Comparison of ENCODE assay signal across 29 cellular contexts in the genomic region with DNA sequence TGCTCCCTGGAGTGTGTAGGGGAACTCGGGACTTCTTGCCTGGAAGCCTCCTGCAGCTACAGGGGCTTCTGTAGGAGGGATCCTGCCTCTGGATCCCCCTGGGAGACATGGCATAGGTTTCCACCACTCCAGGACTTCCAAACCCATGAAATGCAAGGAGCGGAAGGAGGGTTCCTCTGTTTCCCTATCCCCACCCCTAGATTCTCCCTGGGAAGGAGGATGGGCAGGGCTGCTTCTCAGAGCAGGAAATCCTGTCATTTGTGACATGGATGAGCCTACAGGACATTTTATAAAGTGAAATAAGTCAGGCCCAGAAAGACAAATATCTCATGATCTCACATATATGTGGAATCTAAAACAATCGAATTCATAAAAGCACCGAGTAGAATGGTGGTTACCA. TPM values are rescaled to one million over a fixed set of nuclear protein-coding genes. Genes with fewer than 3 reads are reported as not detected.
DNase-seq lines count a peak whose midpoint lies in the region; ATAC-seq and TF ChIP-seq lines count a peak whose summit lies in the region.
"Had no signal": no experiment of that assay in that cellular context is flagged by ENCODE, and none has a peak within 500 bp of the region (broad histone marks: within the 10 kb centered on the region; RNA-seq: fewer than 3 reads in every experiment).

No MANE protein-coding gene starts in this region.

- H3K4me3 ChIP-seq in left ventricle myocardium inferior (peak overlapping the region; percentile 8), spleen (no peak overlapping the region), dorsolateral prefrontal cortex (no peak overlapping the region)
- H3K4me3 ChIP-seq: A549, BLaER1, GM12878 had no signal

- H3K27ac Mint-ChIP-seq in activated CD4-positive, alpha-beta T cell treated with anti-CD3 and anti-CD28 coated beads, Interleukin-2, amount 10 ng/mL, durations not matched to agents 24 days and 14 days = no peak overlapping the region
- H3K27ac Mint-ChIP-seq in activated CD4-positive, alpha-beta T cell treated with anti-CD3 and anti-CD28 coated beads, Interleukin-2, amount 10 ng/mL, durations not matched to agents 7 days and 5 days = no peak overlapping the region
- H3K27ac Mint-ChIP-seq: CD14-positive monocyte; CD4-positive, alpha-beta memory T cell; CD8-positive, alpha-beta memory T cell had no signal

- intact Hi-C loops in activated CD4-positive, alpha-beta T cell treated with anti-CD3 and anti-CD28 coated beads, Interleukin-2, amount 10 ng/mL, durations not matched to agents 24 days and 14 days (cut with micrococcal nuclease) = no loop called here
- intact Hi-C loops in left ventricle myocardium inferior (cut with micrococcal nuclease) = no loop called here
- intact Hi-C loops in Right ventricle myocardium superior (cut with DNase I) = no loop called here
- intact Hi-C loops in spleen (cut with DNase I; ENCODE audit: low total_unique reads) = no loop called here
- intact Hi-C loops in dorsolateral prefrontal cortex (cut with DNase I) = no loop called here

- TF ChIP-seq CTCF in left ventricle myocardium inferior (IDR thresholded peaks at IDR 0.05; ENCODE audit: borderline replicate concordance) (no peak), spleen (IDR thresholded peaks at IDR 0.05 in 8 of 11, conservative IDR thresholded peaks at IDR 0.05 in 3 of 11) (no peak), dorsolateral prefrontal cortex (IDR thresholded peaks at IDR 0.05 in 54 of 56, conservative IDR thresholded peaks at IDR 0.05 in 2 of 56; ENCODE audit: low read depth in 1 of 56, partially characterized antibody in 56 of 56) (no peak)

- H3K4me1 Mint-ChIP-seq in activated CD4-positive, alpha-beta T cell treated with anti-CD3 and anti-CD28 coated beads, Interleukin-2, amount 10 ng/mL, durations not matched to agents 24 days and 14 days = no peaks in the 10 kb centered on the region
- H3K4me1 Mint-ChIP-seq in activated CD4-positive, alpha-beta T cell treated with anti-CD3 and anti-CD28 coated beads, Interleukin-2, amount 10 ng/mL, durations not matched to agents 7 days and 5 days = no peaks in the 10 kb centered on the region
- H3K4me1 Mint-ChIP-seq: CD14-positive monocyte; CD4-positive, alpha-beta memory T cell; CD4-positive, CD25-positive, alpha-beta regulatory T cell; CD8-positive, alpha-beta memory T cell had no signal

- H3K27ac ChIP-seq in left ventricle myocardium inferior (replicated peaks) = peak overlapping the region; percentile 50
- H3K27ac ChIP-seq in spleen = no peak overlapping the region
- H3K27ac ChIP-seq in dorsolateral prefrontal cortex = no peak overlapping the region
- H3K27ac ChIP-seq: 22Rv1, A549, BLaER1 had no signal

- H3K27me3 Mint-ChIP-seq in activated CD4-positive, alpha-beta T cell treated with anti-CD3 and anti-CD28 coated beads, Interleukin-2, amount 10 ng/mL, durations not matched to agents 24 days and 14 days = no peaks in the 10 kb centered on the region
- peaks cover 4% of the 10 kb centered on the region for H3K27me3 Mint-ChIP-seq in activated CD4-positive, alpha-beta T cell treated with anti-CD3 and anti-CD28 coated beads, Interleukin-2, amount 10 ng/mL, durations not matched to agents 7 days and 5 days

- H3K36me3 ChIP-seq in left ventricle myocardium inferior (no peaks in the 10 kb centered on the region), spleen (no peaks in the 10 kb centered on the region)
- H3K36me3 ChIP-seq: BE2C, BLaER1 had no signal

- 80 to 94% (median 89%) methylated on average over 3 to 4 of the region's 4 CpGs for WGBS in spleen, 5 donors

- CTCF ChIA-PET in activated CD4-positive, alpha-beta T cell treated with anti-CD3 and anti-CD28 coated beads, Interleukin-2, amount 10 ng/mL, durations not matched to agents 7 days and 5 days (lab: Charles Lee) = interaction anchor here (1.6 kb wide), 1 partner anchor 11 kb away, joined by 4 read pairs; no protein-coding TSS in a partner anchor

- H3K9me3 Mint-ChIP-seq in activated CD4-positive, alpha-beta T cell treated with anti-CD3 and anti-CD28 coated beads, Interleukin-2, amount 10 ng/mL, durations not matched to agents 24 days and 14 days = no peaks in the 10 kb centered on the region
- no peaks in the 10 kb centered on the region for H3K9me3 Mint-ChIP-seq in activated CD4-positive, alpha-beta T cell treated with anti-CD3 and anti-CD28 coated beads, Interleukin-2, amount 10 ng/mL, durations not matched to agents 7 days and 5 days
- H3K9me3 Mint-ChIP-seq: CD4-positive, alpha-beta memory T cell; CD4-positive, CD25-positive, alpha-beta regulatory T cell had no signal

- H3K4me1 ChIP-seq in left ventricle myocardium inferior (peaks cover 35% of the 10 kb centered on the region), spleen (no peaks in the 10 kb centered on the region)
- H3K4me1 ChIP-seq: A549, BE2C had no signal

- H3K9me3 ChIP-seq in left ventricle myocardium inferior (replicated peaks) (no peaks in the 10 kb centered on the region), spleen (no peaks in the 10 kb centered on the region)
- H3K9me3 ChIP-seq: A549, BE2C, BLaER1 had no signal

- H3K27me3 ChIP-seq in left ventricle myocardium inferior (ENCODE audit: low read depth) (no peaks in the 10 kb centered on the region), spleen (replicated peaks in 1 of 7) (peaks cover 0 to 31% (median 0%) of the 10 kb centered on the region in 7 donors), dorsolateral prefrontal cortex (peaks cover 0 to 5% (median 0%) of the 10 kb centered on the region in 45 donors)
- H3K27me3 ChIP-seq: BE2C, BLaER1 had no signal

- H3K4me3 Mint-ChIP-seq in activated CD4-positive, alpha-beta T cell treated with anti-CD3 and anti-CD28 coated beads, Interleukin-2, amount 10 ng/mL, durations not matched to agents 24 days and 14 days = no peak overlapping the region
- no peak overlapping the region for H3K4me3 Mint-ChIP-seq in activated CD4-positive, alpha-beta T cell treated with anti-CD3 and anti-CD28 coated beads, Interleukin-2, amount 10 ng/mL, durations not matched to agents 7 days and 5 days
- H3K4me3 Mint-ChIP-seq: CD14-positive monocyte; CD4-positive, alpha-beta memory T cell; CD4-positive, CD25-positive, alpha-beta regulatory T cell; CD8-positive, alpha-beta memory T cell had no signal

- POLR2A ChIA-PET in activated CD4-positive, alpha-beta T cell treated with anti-CD3 and anti-CD28 coated beads, Interleukin-2, amount 10 ng/mL, durations not matched to agents 7 days and 5 days (lab: Charles Lee) = no interaction called here

- ATAC-seq in Right ventricle myocardium superior (ENCODE audit: poor library complexity) (no peak), HG03432 (IDR thresholded peaks at IDR 0.05; ENCODE audit: unreplicated experiment) (no peak)
- ATAC-seq: A549, GM12878 had no signal

- H3K36me3 Mint-ChIP-seq in activated CD4-positive, alpha-beta T cell treated with anti-CD3 and anti-CD28 coated beads, Interleukin-2, amount 10 ng/mL, durations not matched to agents 24 days and 14 days (ENCODE audit: low read depth) = no peaks in the 10 kb centered on the region
- no peaks in the 10 kb centered on the region for H3K36me3 Mint-ChIP-seq in activated CD4-positive, alpha-beta T cell treated with anti-CD3 and anti-CD28 coated beads, Interleukin-2, amount 10 ng/mL, durations not matched to agents 7 days and 5 days (ENCODE audit: low read depth)
- H3K36me3 Mint-ChIP-seq: CD14-positive monocyte; CD4-positive, alpha-beta memory T cell; CD4-positive, CD25-positive, alpha-beta regulatory T cell; CD8-positive, alpha-beta memory T cell had no signal

- TF ChIP-seq POLR2A in spleen (IDR thresholded peaks at IDR 0.05) = no peak

- DNase-seq in activated CD4-positive, alpha-beta T cell treated with anti-CD3 and anti-CD28 coated beads, Interleukin-2, amount 10 ng/mL, durations not matched to agents 24 days and 14 days = peak; percentile 36
- no peak for DNase-seq in activated CD4-positive, alpha-beta T cell treated with anti-CD3 and anti-CD28 coated beads, Interleukin-2, amount 10 ng/mL, durations not matched to agents 7 days and 5 days
- DNase-seq in left ventricle myocardium inferior (no peak), Right ventricle myocardium superior (no peak), spleen (peak; percentile 40), ureter (ENCODE audit: low spot score) (peak; percentile 32), dorsolateral prefrontal cortex (no peak)
- DNase-seq: ACHN; BE2C; C1 segment of cervical spinal cord; CD4-positive, alpha-beta memory T cell; CD4-positive, CD25-positive, alpha-beta regulatory T cell; CD8-positive, alpha-beta memory T cell; DMS 273 treated with DMSO at 0.1 percent for 48 hours; DMS53; DMS79; DND-41; EL; GDM1 had no signal

RNA-seq across cellular contexts. Expression of a gene that starts 23.5 kb away (rescaled TPM):
- not detected in 2 replicates for total RNA-seq in activated CD4-positive, alpha-beta T cell treated with anti-CD3 and anti-CD28 coated beads, Interleukin-2, amount 10 ng/mL, durations not matched to agents 24 days and 14 days
- not detected for total RNA-seq in activated CD4-positive, alpha-beta T cell treated with anti-CD3 and anti-CD28 coated beads, Interleukin-2, amount 10 ng/mL, durations not matched to agents 7 days and 5 days
- total RNA-seq in left ventricle myocardium inferior = not detected
- total RNA-seq in Right ventricle myocardium superior = not detected
- under 1 TPM in 2 of 7 donors, not detected in 5; 0.33 to 0.66 TPM for total RNA-seq in spleen
- polyA plus RNA-seq in spleen = under 1 TPM in 1 of 3 donors, not detected in 2; 0.06 TPM
- not detected for total RNA-seq in ureter
- 10 to 100 TPM in 115 of 120 experiments, 1 to 10 TPM in 5; 5.7 to 93.2 (median 24.3) TPM for total RNA-seq in dorsolateral prefrontal cortex
- total RNA-seq: A172; CD4-positive, alpha-beta memory T cell; CD4-positive, CD25-positive, alpha-beta regulatory T cell; CD8-positive, alpha-beta memory T cell; Daoy; G401 had no signal
- polyA plus RNA-seq: AG04450; CD14-positive monocyte; CD4-positive, alpha-beta memory T cell; CD4-positive, CD25-positive, alpha-beta regulatory T cell; CD8-positive, alpha-beta memory T cell; GM12878 had no signal

Comparison
In these comparisons a context has a peak if more than half of its experiments do, and no peak if none do; other contexts are left out.
1. DNase-seq: peak in activated CD4-positive, alpha-beta T cell treated with anti-CD3 and anti-CD28 coated beads, Interleukin-2, amount 10 ng/mL, durations not matched to agents 24 days and 14 days (single experiment), spleen (single experiment) and ureter (single experiment); none in activated CD4-positive, alpha-beta T cell treated with anti-CD3 and anti-CD28 coated beads, Interleukin-2, amount 10 ng/mL, durations not matched to agents 7 days and 5 days (single experiment), left ventricle myocardium inferior (single experiment), Right ventricle myocardium superior (single experiment) and dorsolateral prefrontal cortex (0 of 10).